Comparison of ENCODE assay signal across 2 cellular contexts in the genomic region with DNA sequence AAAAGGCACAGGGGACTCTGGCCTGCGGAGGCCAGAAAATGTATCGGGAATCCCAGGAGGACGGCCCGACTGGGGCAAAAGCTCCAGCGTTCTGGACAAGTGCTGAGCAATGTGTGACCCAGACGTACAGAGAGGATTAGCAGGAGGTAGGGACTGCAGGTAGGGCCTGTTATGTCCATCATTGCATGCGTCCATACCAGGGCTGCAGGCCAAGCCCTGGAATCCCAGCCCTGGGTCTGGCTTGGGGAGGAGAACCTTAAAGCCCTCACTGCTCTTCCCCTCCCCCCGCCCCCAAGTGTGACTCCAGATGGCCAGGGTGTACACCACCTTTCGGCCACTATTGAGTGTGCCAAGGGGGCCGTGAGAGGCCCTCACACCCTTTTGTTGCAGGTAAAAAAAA.
TF ChIP-seq lines count a peak whose summit lies in the region.

No MANE protein-coding gene starts in this region.

TF ChIP-seq in HEK293, 187 proteins besides CTCF, POLR2A, EP300 and RAD21:
- TF ChIP-seq ZNF600 (tag by site-specific recombination; IDR thresholded peaks at IDR 0.05), result peak; percentile 74
- no peak for TF ChIP-seq ZBTB8A (tag by site-specific recombination; IDR thresholded peaks at IDR 0.05)
- TF ChIP-seq, protein P1, sequence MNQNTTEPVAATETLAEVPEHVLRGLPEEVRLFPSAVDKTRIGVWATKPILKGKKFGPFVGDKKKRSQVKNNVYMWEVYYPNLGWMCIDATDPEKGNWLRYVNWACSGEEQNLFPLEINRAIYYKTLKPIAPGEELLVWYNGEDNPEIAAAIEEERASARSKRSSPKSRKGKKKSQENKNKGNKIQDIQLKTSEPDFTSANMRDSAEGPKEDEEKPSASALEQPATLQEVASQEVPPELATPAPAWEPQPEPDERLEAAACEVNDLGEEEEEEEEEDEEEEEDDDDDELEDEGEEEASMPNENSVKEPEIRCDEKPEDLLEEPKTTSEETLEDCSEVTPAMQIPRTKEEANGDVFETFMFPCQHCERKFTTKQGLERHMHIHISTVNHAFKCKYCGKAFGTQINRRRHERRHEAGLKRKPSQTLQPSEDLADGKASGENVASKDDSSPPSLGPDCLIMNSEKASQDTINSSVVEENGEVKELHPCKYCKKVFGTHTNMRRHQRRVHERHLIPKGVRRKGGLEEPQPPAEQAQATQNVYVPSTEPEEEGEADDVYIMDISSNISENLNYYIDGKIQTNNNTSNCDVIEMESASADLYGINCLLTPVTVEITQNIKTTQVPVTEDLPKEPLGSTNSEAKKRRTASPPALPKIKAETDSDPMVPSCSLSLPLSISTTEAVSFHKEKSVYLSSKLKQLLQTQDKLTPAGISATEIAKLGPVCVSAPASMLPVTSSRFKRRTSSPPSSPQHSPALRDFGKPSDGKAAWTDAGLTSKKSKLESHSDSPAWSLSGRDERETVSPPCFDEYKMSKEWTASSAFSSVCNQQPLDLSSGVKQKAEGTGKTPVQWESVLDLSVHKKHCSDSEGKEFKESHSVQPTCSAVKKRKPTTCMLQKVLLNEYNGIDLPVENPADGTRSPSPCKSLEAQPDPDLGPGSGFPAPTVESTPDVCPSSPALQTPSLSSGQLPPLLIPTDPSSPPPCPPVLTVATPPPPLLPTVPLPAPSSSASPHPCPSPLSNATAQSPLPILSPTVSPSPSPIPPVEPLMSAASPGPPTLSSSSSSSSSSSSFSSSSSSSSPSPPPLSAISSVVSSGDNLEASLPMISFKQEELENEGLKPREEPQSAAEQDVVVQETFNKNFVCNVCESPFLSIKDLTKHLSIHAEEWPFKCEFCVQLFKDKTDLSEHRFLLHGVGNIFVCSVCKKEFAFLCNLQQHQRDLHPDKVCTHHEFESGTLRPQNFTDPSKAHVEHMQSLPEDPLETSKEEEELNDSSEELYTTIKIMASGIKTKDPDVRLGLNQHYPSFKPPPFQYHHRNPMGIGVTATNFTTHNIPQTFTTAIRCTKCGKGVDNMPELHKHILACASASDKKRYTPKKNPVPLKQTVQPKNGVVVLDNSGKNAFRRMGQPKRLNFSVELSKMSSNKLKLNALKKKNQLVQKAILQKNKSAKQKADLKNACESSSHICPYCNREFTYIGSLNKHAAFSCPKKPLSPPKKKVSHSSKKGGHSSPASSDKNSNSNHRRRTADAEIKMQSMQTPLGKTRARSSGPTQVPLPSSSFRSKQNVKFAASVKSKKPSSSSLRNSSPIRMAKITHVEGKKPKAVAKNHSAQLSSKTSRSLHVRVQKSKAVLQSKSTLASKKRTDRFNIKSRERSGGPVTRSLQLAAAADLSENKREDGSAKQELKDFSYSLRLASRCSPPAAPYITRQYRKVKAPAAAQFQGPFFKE (tag by site-specific recombination; IDR thresholded peaks at IDR 0.05; ENCODE audit: borderline replicate concordance), result no peak

TF ChIP-seq in GM12878, 131 proteins besides CTCF, POLR2A, EP300 and RAD21:
- TF ChIP-seq, protein P2, sequence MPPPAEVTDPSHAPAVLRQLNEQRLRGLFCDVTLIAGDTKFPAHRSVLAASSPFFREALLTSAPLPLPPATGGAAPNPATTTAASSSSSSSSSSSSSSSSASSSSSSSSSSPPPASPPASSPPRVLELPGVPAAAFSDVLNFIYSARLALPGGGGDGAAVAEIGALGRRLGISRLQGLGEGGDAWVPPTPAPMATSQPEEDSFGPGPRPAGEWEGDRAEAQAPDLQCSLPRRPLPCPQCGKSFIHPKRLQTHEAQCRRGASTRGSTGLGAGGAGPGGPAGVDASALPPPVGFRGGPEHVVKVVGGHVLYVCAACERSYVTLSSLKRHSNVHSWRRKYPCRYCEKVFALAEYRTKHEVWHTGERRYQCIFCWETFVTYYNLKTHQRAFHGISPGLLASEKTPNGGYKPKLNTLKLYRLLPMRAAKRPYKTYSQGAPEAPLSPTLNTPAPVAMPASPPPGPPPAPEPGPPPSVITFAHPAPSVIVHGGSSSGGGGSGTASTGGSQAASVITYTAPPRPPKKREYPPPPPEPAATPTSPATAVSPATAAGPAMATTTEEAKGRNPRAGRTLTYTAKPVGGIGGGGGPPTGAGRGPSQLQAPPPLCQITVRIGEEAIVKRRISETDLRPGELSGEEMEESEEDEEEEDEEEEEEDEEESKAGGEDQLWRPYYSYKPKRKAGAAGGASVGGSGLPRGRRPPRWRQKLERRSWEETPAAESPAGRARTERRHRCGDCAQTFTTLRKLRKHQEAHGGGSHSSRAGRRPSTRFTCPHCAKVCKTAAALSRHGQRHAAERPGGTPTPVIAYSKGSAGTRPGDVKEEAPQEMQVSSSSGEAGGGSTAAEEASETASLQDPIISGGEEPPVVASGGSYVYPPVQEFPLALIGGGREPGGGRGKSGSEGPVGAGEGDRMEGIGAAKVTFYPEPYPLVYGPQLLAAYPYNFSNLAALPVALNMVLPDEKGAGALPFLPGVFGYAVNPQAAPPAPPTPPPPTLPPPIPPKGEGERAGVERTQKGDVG (CRISPR knock-in tag; IDR thresholded peaks at IDR 0.05), result no peak
- TF ChIP-seq ZBTB33 (IDR thresholded peaks at IDR 0.05), result no peak
- TF ChIP-seq TARDBP (IDR thresholded peaks at IDR 0.05; ENCODE audit: borderline replicate concordance), result no peak
- no peak for TF ChIP-seq JUND (IDR thresholded peaks at IDR 0.05; ENCODE audit: low read depth, low read length)
- no peak for TF ChIP-seq IRF4 (IDR thresholded peaks at IDR 0.05; ENCODE audit: low read depth, low read length)
- no peak for TF ChIP-seq SMAD1 (IDR thresholded peaks at IDR 0.05; ENCODE audit: low read depth, partially characterized antibody)
- TF ChIP-seq BCLAF1 (IDR thresholded peaks at IDR 0.05), result no peak
- no peak for TF ChIP-seq RBBP5 (conservative IDR thresholded peaks at IDR 0.05)
- TF ChIP-seq HDAC2 (IDR thresholded peaks at IDR 0.05), result no peak
- TF ChIP-seq SIN3A (IDR thresholded peaks at IDR 0.05; ENCODE audit: low read depth, low read length), result no peak
- TF ChIP-seq KLF5 (IDR thresholded peaks at IDR 0.05; ENCODE audit: partially characterized antibody), result no peak
- no peak for TF ChIP-seq NFYA (IDR thresholded peaks at IDR 0.05; ENCODE audit: borderline replicate concordance, low read depth, low read length)
TF ChIP-seq in GM12878: peak in this region for 0.
